Comparison of ENCODE assay signal across 1 cellular context in the genomic region with DNA sequence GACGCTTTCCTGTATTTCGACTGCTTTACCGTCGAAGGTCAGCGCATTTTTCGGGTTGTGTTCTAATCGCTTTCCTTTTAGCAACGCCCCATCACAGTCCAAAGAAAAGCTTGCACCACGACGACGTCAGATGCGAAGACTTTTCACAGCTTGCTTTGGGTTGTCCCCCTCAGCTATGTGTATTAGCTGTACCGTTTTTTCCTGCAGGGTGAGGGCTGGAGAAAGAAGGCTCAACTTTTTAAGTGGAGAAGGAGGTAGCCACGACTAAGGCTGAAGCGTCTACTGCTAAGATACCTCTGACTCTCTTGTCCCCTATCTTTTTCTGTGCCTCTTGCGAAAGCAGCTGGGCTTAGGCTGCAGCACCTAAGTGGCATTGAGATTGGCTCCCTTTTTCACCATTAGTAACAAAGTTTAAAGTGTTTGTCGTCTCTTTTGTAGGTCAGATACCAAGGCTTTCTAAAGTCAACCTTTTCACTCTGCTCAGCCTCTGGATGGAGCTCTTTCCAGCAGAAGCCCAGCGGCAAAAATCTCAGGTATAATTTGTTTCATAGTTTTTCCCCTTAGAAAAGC.
A peak's percentile ranks its signal among the peaks of the same experiment; 100 is the strongest.
TF ChIP-seq lines count a peak whose summit lies in the region.

No MANE protein-coding gene starts in this region.

TF ChIP-seq in HepG2, 621 proteins besides CTCF, POLR2A, EP300 and RAD21 (continued from another document):
- TF ChIP-seq, protein P1, sequence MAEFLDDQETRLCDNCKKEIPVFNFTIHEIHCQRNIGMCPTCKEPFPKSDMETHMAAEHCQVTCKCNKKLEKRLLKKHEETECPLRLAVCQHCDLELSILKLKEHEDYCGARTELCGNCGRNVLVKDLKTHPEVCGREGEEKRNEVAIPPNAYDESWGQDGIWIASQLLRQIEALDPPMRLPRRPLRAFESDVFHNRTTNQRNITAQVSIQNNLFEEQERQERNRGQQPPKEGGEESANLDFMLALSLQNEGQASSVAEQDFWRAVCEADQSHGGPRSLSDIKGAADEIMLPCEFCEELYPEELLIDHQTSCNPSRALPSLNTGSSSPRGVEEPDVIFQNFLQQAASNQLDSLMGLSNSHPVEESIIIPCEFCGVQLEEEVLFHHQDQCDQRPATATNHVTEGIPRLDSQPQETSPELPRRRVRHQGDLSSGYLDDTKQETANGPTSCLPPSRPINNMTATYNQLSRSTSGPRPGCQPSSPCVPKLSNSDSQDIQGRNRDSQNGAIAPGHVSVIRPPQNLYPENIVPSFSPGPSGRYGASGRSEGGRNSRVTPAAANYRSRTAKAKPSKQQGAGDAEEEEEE (CRISPR knock-in tag; IDR thresholded peaks at IDR 0.05; ENCODE audit: borderline replicate concordance) = no peak
- TF ChIP-seq ZFP90 (CRISPR knock-in tag; IDR thresholded peaks at IDR 0.05; ENCODE audit: borderline replicate concordance) = no peak
- TF ChIP-seq REPIN1 (CRISPR knock-in tag; IDR thresholded peaks at IDR 0.05; ENCODE audit: borderline replicate concordance, low read depth) = peak; percentile 10; the same call in 1 of the 2 replicates
- TF ChIP-seq ZNF564 (CRISPR knock-in tag; IDR thresholded peaks at IDR 0.05) = no peak
- TF ChIP-seq ZNF879 (CRISPR knock-in tag; IDR thresholded peaks at IDR 0.05) = no peak
- TF ChIP-seq, protein P2, sequence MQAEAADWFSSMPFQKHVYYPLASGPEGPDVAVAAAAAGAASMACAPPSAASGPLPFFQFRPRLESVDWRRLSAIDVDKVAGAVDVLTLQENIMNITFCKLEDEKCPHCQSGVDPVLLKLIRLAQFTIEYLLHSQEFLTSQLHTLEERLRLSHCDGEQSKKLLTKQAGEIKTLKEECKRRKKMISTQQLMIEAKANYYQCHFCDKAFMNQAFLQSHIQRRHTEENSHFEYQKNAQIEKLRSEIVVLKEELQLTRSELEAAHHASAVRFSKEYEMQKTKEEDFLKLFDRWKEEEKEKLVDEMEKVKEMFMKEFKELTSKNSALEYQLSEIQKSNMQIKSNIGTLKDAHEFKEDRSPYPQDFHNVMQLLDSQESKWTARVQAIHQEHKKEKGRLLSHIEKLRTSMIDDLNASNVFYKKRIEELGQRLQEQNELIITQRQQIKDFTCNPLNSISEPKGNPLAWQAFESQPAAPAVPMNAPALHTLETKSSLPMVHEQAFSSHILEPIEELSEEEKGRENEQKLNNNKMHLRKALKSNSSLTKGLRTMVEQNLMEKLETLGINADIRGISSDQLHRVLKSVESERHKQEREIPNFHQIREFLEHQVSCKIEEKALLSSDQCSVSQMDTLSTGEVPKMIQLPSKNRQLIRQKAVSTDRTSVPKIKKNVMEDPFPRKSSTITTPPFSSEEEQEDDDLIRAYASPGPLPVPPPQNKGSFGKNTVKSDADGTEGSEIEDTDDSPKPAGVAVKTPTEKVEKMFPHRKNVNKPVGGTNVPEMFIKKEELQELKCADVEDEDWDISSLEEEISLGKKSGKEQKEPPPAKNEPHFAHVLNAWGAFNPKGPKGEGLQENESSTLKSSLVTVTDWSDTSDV (CRISPR knock-in tag; IDR thresholded peaks at IDR 0.05) = no peak
- TF ChIP-seq ZNF777 (CRISPR knock-in tag; IDR thresholded peaks at IDR 0.05) = peak; percentile 25
- TF ChIP-seq DR1 (CRISPR knock-in tag; IDR thresholded peaks at IDR 0.05) = no peak
- 0 out of 2 replicates have a peak, but pooled peaks have one; percentile 2 for TF ChIP-seq PITX1 (CRISPR knock-in tag; IDR thresholded peaks at IDR 0.05)
- TF ChIP-seq ZNF292 (CRISPR knock-in tag; IDR thresholded peaks at IDR 0.05; ENCODE audit: borderline replicate concordance, low read depth) = no peak
- TF ChIP-seq ZNF761 (CRISPR knock-in tag; conservative IDR thresholded peaks at IDR 0.05) = 0 out of 2 replicates have a peak, but pooled peaks have one; percentile 47
- no peak for TF ChIP-seq NONO (IDR thresholded peaks at IDR 0.05)
- no peak for TF ChIP-seq NONO (CRISPR knock-in tag; conservative IDR thresholded peaks at IDR 0.05)
- no peak for TF ChIP-seq HNRNPUL1 (IDR thresholded peaks at IDR 0.05; ENCODE audit: low read depth, low read length)
- TF ChIP-seq STAG1 (CRISPR knock-in tag; IDR thresholded peaks at IDR 0.05) = 0 out of 2 replicates have a peak, but pooled peaks have one; percentile 8
- TF ChIP-seq, protein P3, sequence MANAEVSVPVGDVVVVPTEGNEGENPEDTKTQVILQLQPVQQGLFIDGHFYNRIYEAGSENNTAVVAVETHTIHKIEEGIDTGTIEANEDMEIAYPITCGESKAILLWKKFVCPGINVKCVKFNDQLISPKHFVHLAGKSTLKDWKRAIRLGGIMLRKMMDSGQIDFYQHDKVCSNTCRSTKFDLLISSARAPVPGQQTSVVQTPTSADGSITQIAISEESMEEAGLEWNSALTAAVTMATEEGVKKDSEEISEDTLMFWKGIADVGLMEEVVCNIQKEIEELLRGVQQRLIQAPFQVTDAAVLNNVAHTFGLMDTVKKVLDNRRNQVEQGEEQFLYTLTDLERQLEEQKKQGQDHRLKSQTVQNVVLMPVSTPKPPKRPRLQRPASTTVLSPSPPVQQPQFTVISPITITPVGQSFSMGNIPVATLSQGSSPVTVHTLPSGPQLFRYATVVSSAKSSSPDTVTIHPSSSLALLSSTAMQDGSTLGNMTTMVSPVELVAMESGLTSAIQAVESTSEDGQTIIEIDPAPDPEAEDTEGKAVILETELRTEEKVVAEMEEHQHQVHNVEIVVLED (CRISPR knock-in tag; IDR thresholded peaks at IDR 0.05; ENCODE audit: borderline replicate concordance) = 0 out of 2 replicates have a peak, but pooled peaks have one; percentile 57
- no peak for TF ChIP-seq NFKB2 (CRISPR knock-in tag; IDR thresholded peaks at IDR 0.05; ENCODE audit: borderline replicate concordance)
- TF ChIP-seq ZNF383 (CRISPR knock-in tag; IDR thresholded peaks at IDR 0.05; ENCODE audit: borderline replicate concordance) = 0 out of 2 replicates have a peak, but pooled peaks have one; percentile 57
